ENCODE assay signal across 12 cellular contexts in genomic region chr10:132886211-132887099, GRCh38. TPM values are rescaled to one million over a fixed set of nuclear protein-coding genes. Genes with fewer than 3 reads are reported as not detected.
DNase-seq lines count a peak whose midpoint lies in the region; TF ChIP-seq lines count a peak whose summit lies in the region.
"Had no signal": no experiment of that assay in that cellular context is flagged by ENCODE, and none has a peak within 500 bp of the region (broad histone marks: within the 10 kb centered on the region; RNA-seq: fewer than 3 reads in every experiment).

No MANE protein-coding gene starts in this region.

- peak overlapping the region; percentile 55 for H3K23ac ChIP-seq in neuronal stem cell (ENCODE audit: low read depth, low read length, poor library complexity)

- peaks cover 45% of the 10 kb centered on the region for H3K27me3 Mint-ChIP-seq in Caco-2 (ENCODE audit: insufficient read depth, unreplicated experiment)
- peaks cover 4% of the 10 kb centered on the region for H3K27me3 Mint-ChIP-seq in endothelial cell (ENCODE audit: unreplicated experiment)

- H3K18ac ChIP-seq in neuronal stem cell (ENCODE audit: low read length), result peak overlapping the region; percentile 57

- no peaks in the 10 kb centered on the region for H3K27me3 ChIP-seq in Caco-2 (replicated peaks; ENCODE audit: control insufficient read depth, insufficient read depth, low read length)
- H3K27me3 ChIP-seq in H7 (ENCODE audit: control insufficient read depth, insufficient read depth, low read length), result no peaks in the 10 kb centered on the region
- H3K27me3 ChIP-seq in neuronal stem cell (ENCODE audit: control insufficient read depth in 3 of 3, insufficient read depth in 3 of 3, low read depth in 1 of 3, low read length in 3 of 3), result peaks cover 0 to 36% (median 0%) of the 10 kb centered on the region in 3 experiments

- no peaks in the 10 kb centered on the region for H3K4me1 ChIP-seq in Caco-2
- peaks cover 0 to 1% of the 10 kb centered on the region in 2 donors for H3K4me1 ChIP-seq in neuronal stem cell (ENCODE audit: control insufficient read depth in 2 of 2, insufficient read depth in 1 of 2, low read depth in 1 of 2, low read length in 2 of 2)

- intact Hi-C loops in Caco-2 (cut with micrococcal nuclease; ENCODE audit: unreplicated experiment), result loop anchor here (1.0 kb wide), 1 partner anchor 49 kb away; no protein-coding TSS in a partner anchor

- no TSS peak for BruUV-seq in Caco-2 (replicated peaks; lab: Mats Ljungman, UMichigan)

- no peak overlapping the region for H4K8ac ChIP-seq in neuronal stem cell (ENCODE audit: low read depth, low read length)

- H2BK120ac ChIP-seq in neuronal stem cell (ENCODE audit: low read depth, low read length), result no peak overlapping the region

- no CpG with 5 or more reads among the region's 35 CpGs for WGBS in neuronal stem cell (ENCODE audit: extremely low coverage in 2 of 2, insufficient read length in 2 of 2, insufficient replicate concordance in 1 of 2), 2 donors

- no peaks in the 10 kb centered on the region for H3K4me1 Mint-ChIP-seq in Caco-2 (ENCODE audit: low read depth, unreplicated experiment)
- no peaks in the 10 kb centered on the region for H3K4me1 Mint-ChIP-seq in endothelial cell (ENCODE audit: unreplicated experiment)

- H2AK5ac ChIP-seq in neuronal stem cell (ENCODE audit: low read depth, low read length), result peak overlapping the region; percentile 53

- H2BK15ac ChIP-seq in neuronal stem cell (ENCODE audit: low read length), result no peak overlapping the region

- H3K4me3 Mint-ChIP-seq in Caco-2 (ENCODE audit: unreplicated experiment) (no peak overlapping the region), endothelial cell (ENCODE audit: unreplicated experiment) (no peak overlapping the region)

- TF ChIP-seq CTCF in Caco-2 (IDR thresholded peaks at IDR 0.05; ENCODE audit: insufficient read depth in 1 of 2, low read depth in 1 of 2, low read length in 1 of 2, severe bottlenecking in 1 of 2, unreplicated experiment in 1 of 2), result peak in 1 of 2 experiments; percentile 26
- no peak for TF ChIP-seq CTCF in endothelial cell (IDR thresholded peaks at IDR 0.05; ENCODE audit: unreplicated experiment)

- H3K36me3 ChIP-seq in Caco-2 (ENCODE audit: control insufficient read depth, insufficient read depth, low read length) (no peaks in the 10 kb centered on the region), H7 (replicated peaks; ENCODE audit: control insufficient read depth, insufficient read depth, low read length) (no peaks in the 10 kb centered on the region), neuronal stem cell (replicated peaks in 1 of 2; ENCODE audit: control insufficient read depth in 2 of 2, insufficient read depth in 2 of 2, low read length in 2 of 2) (no peaks in the 10 kb centered on the region)

- POLR2A ChIA-PET in Caco-2 (lab: Charles Lee), result no interaction called here

- H3K4ac ChIP-seq in neuronal stem cell (ENCODE audit: low read length), result no peak overlapping the region

- H3K79me1 ChIP-seq in neuronal stem cell (ENCODE audit: low read depth, low read length), result no peaks in the 10 kb centered on the region

- no peaks in the 10 kb centered on the region for H3K36me3 Mint-ChIP-seq in Caco-2 (ENCODE audit: insufficient read depth, unreplicated experiment)
- no peaks in the 10 kb centered on the region for H3K36me3 Mint-ChIP-seq in endothelial cell (ENCODE audit: low read depth, unreplicated experiment)

- no peak overlapping the region for H3K27ac Mint-ChIP-seq in Caco-2 (ENCODE audit: unreplicated experiment)
- H3K27ac Mint-ChIP-seq in endothelial cell (ENCODE audit: unreplicated experiment), result no peak overlapping the region

- H3K27ac ChIP-seq in neuronal stem cell (replicated peaks; ENCODE audit: low read length), result no peak overlapping the region
- H3K27ac ChIP-seq: KMS-11 had no signal

- H3K4me3 ChIP-seq in Caco-2 (ENCODE audit: low read depth, low read length) (no peak overlapping the region), H7 (ENCODE audit: insufficient read depth, low read depth, low read length) (no peak overlapping the region), neuronal stem cell (ENCODE audit: low read length in 2 of 2) (no peak overlapping the region)

- H4K91ac ChIP-seq in neuronal stem cell (ENCODE audit: low read depth, low read length, poor library complexity), result peak overlapping the region; percentile 24

- no peak overlapping the region for H2BK5ac ChIP-seq in neuronal stem cell (ENCODE audit: low read length)

- no peak overlapping the region for H2AFZ ChIP-seq in neuronal stem cell (ENCODE audit: low read length)

- CTCF ChIA-PET in Caco-2 (lab: Charles Lee), result interaction anchor here (0.6 kb wide), 1 partner anchor 234 kb away, joined by 3 read pairs; no protein-coding TSS in a partner anchor

- no peaks in the 10 kb centered on the region for H3K9me3 Mint-ChIP-seq in Caco-2 (ENCODE audit: unreplicated experiment)
- H3K9me3 Mint-ChIP-seq in endothelial cell (ENCODE audit: unreplicated experiment), result no peaks in the 10 kb centered on the region

- H3K9ac ChIP-seq in neuronal stem cell (ENCODE audit: low read depth, low read length, poor library complexity), result peak overlapping the region; percentile 60
- H3K9ac ChIP-seq: KMS-11 had no signal

- H2BK12ac ChIP-seq in neuronal stem cell (ENCODE audit: low read length), result no peak overlapping the region

- no peak overlapping the region for H3K14ac ChIP-seq in neuronal stem cell (ENCODE audit: low read length)

- DNase-seq in Caco-2 (peak; percentile 27 to 46), H7 (peak; percentile 72), SW480 (ENCODE audit: low spot score) (peak; percentile 27), neuronal stem cell (ENCODE audit: low spot score) (no peak), GM03348 (ENCODE audit: low spot score) (no peak), endothelial cell (ENCODE audit: low spot score) (no peak), OCI-M1 (lab: John Stamatoyannopoulos, UW) (no peak)
- no peak for DNase-seq in activated CD8-positive, alpha-beta memory T cell treated with anti-CD3 and anti-CD28 coated beads, Interleukin-2, amount 50 U/mL, for 4 hours
- DNase-seq: activated CD4-positive, CD25-positive, alpha-beta regulatory T cell; hippocampal formation had no signal

- no peak overlapping the region for H3K4me2 ChIP-seq in neuronal stem cell (ENCODE audit: insufficient read depth, low read length, poor library complexity, severe bottlenecking)
- H3K4me2 ChIP-seq: KMS-11 had no signal

- no peaks in the 10 kb centered on the region for H3K9me3 ChIP-seq in Caco-2
- H3K9me3 ChIP-seq in neuronal stem cell (replicated peaks in 1 of 2; ENCODE audit: control insufficient read depth in 2 of 2, insufficient read depth in 1 of 2, low read depth in 1 of 2, low read length in 2 of 2), result no peaks in the 10 kb centered on the region

RNA-seq across cellular contexts. Expression of gene CFAP46, which starts 55.9 kb away (rescaled TPM):
- 1.0 TPM in 1 of 2 replicates, not detected in the other for total RNA-seq in Caco-2 (2022)
- 0.59 and 0.70 TPM in 2 replicates for total RNA-seq in H7 (2014; rRNA removed; shearing (Covaris generic))
- 1.5 TPM for polyA plus RNA-seq in neuronal stem cell (2013, experiment 1 of 2)
- polyA plus RNA-seq in neuronal stem cell (2013, experiment 2 of 2), result 1.4 TPM
- total RNA-seq in endothelial cell (ENCODE audit: unreplicated experiment), result 0.95 TPM
- total RNA-seq: subcutaneous adipose tissue had no signal

Comparison
In these comparisons a context has a peak if more than half of its experiments do, and no peak if none do; other contexts are left out.
1. DNase-seq: peak in Caco-2 (2 of 2), H7 (single experiment) and SW480 (single experiment); none in neuronal stem cell (single experiment), GM03348 (single experiment), endothelial cell (single experiment), activated CD8-positive, alpha-beta memory T cell treated with anti-CD3 and anti-CD28 coated beads, Interleukin-2, amount 50 U/mL, for 4 hours (single experiment) and OCI-M1 (single experiment).